Comparison of ENCODE assay signal across 24 cellular contexts in the genomic region with DNA sequence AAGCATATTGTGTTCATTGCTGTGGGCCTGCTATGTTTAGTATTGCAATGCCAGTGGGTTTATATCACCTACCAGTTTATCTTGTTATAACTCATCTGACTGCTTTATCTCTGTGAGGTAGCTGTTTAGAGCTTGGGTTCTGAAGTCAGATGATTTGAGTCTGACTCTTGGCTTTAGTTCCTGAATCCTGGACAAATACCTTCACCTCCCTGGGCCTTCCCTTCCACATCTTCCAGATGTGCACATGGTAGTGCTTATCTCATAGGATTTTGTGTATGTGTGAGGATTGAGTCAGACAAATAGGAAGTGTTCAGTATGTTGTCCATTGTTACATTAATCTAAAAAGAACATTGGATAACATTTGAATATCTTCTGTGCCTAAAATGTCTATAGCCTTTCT.
"Had no signal": no experiment of that assay in that cellular context is flagged by ENCODE, and none has a peak within 500 bp of the region (broad histone marks: within the 10 kb centered on the region; RNA-seq: fewer than 3 reads in every experiment).

No MANE protein-coding gene starts in this region.

- H3K27me3 ChIP-seq: esophagus muscularis mucosa, gastroesophageal sphincter, heart left ventricle, hepatocyte, neural progenitor cell, right atrium auricular region, stomach, tibial artery had no signal

- H3K79me2 ChIP-seq: hepatocyte, parathyroid adenoma had no signal

- H3K4me1 ChIP-seq: esophagus muscularis mucosa, gastroesophageal sphincter, heart left ventricle, neural progenitor cell, parathyroid adenoma, prostate gland, right atrium auricular region, tibial artery had no signal

- DNase-seq: effector CD8-positive, alpha-beta T cell; heart left ventricle; kidney; mucosa of descending colon; naive thymus-derived CD4-positive, alpha-beta T cell; stimulated activated CD4-positive, alpha-beta T cell treated with anti-CD3 and anti-CD28 coated beads, Interleukin-12 subunit alpha, Interleukin-12 subunit beta, amount 100 ng/mL, for 4 hours; stimulated activated CD4-positive, alpha-beta T cell treated with anti-CD3 and anti-CD28 coated beads, Interleukin-1b, Interleukin-23, amount 100 ng/mL, for 48 hours; stimulated activated CD4-positive, alpha-beta T cell treated with anti-CD3 and anti-CD28 coated beads, Interleukin-4, amount 100 ng/mL, for 1 hour; stimulated activated naive CD4-positive, alpha-beta T cell treated with Interleukin-2 at 50 U/mL for 16 hours; stomach; tibial artery had no signal

- FAIRE-seq: endothelial cell of umbilical vein, kidney had no signal

- H3K27ac ChIP-seq: esophagus muscularis mucosa, gastroesophageal sphincter, heart left ventricle, hepatocyte, neural progenitor cell, parathyroid adenoma, prostate gland, right atrium auricular region, stomach, tibial artery had no signal

- H3K4me2 ChIP-seq: hepatocyte, neural progenitor cell, smooth muscle cell had no signal

- H3K4me3 ChIP-seq: esophagus muscularis mucosa, gastroesophageal sphincter, heart left ventricle, hepatocyte, lung, mucosa of descending colon, neural progenitor cell, prostate gland, right atrium auricular region, smooth muscle cell, stomach, tibial artery had no signal

- H3K36me3 ChIP-seq: esophagus muscularis mucosa, gastroesophageal sphincter, heart left ventricle, neural progenitor cell, prostate gland, right atrium auricular region, stomach, tibial artery had no signal

- H3K9ac ChIP-seq: neural progenitor cell, parathyroid adenoma had no signal

- ATAC-seq: gastroesophageal sphincter; heart left ventricle; left lobe of liver; mucosa of descending colon; naive thymus-derived CD4-positive, alpha-beta T cell; sciatic nerve; stimulated activated effector memory CD8-positive, alpha-beta T cell treated with anti-CD3 and anti-CD28 coated beads, Interleukin-12 subunit alpha, Interleukin-12 subunit beta, amount 100 ng/mL, for 72 hours had no signal

- H2AFZ ChIP-seq: hepatocyte, neural progenitor cell, parathyroid adenoma had no signal

- H3K9me3 ChIP-seq: esophagus muscularis mucosa, gastroesophageal sphincter, mucosa of descending colon, prostate gland, right atrium auricular region, tibial artery had no signal
